Comparison of ENCODE assay signal across 1 cellular context in the genomic region with DNA sequence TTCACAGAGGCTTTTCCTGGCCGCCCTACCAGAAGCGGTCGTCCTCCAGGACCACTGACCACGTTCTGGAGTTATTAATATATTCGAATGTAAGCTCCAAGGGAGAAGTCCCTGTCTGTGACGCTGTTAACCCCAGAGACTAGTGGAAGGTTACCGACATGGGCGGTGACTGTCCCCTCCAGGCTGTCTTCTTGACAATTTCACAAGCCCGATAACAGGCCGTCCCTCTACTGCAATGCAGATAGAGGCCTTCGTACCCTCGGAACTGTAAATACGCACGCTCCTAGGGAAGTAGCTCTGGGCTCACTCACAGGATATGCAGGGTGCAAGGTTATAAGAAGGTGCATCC.
TF ChIP-seq lines count a peak whose summit lies in the region.

No MANE protein-coding gene starts in this region.

TF ChIP-seq in H1, 55 proteins besides CTCF, POLR2A, EP300 and RAD21 (continued from another document):
- TF ChIP-seq MAFK (IDR thresholded peaks at IDR 0.05; ENCODE audit: low read depth, low read length) (no peak), EZH2 (IDR thresholded peaks at IDR 0.05; ENCODE audit: low read depth, low read length, severe bottlenecking) (no peak), ZNF274 (IDR thresholded peaks at IDR 0.05; ENCODE audit: borderline replicate concordance, extremely low read depth, low read length) (no peak), RXRA (IDR thresholded peaks at IDR 0.05; ENCODE audit: insufficient read depth, low read depth, low read length) (no peak), JUND (IDR thresholded peaks at IDR 0.05; ENCODE audit: low read length) (no peak), BCL11A (IDR thresholded peaks at IDR 0.05; ENCODE audit: low read depth in 2 of 2, low read length in 2 of 2) (no peak), TAF1 (IDR thresholded peaks at IDR 0.05; ENCODE audit: low read depth, low read length) (no peak), SP4 (IDR thresholded peaks at IDR 0.05; ENCODE audit: low read length) (no peak), SIRT6 (IDR thresholded peaks at IDR 0.05; ENCODE audit: low read length) (no peak), RBBP5 (IDR thresholded peaks at IDR 0.05; ENCODE audit: borderline replicate concordance, low read depth, low read length) (no peak), CTBP2 (IDR thresholded peaks at IDR 0.05; ENCODE audit: borderline replicate concordance, insufficient read depth, insufficient read length, low read length) (no peak)
- TF ChIP-seq, protein P1, sequence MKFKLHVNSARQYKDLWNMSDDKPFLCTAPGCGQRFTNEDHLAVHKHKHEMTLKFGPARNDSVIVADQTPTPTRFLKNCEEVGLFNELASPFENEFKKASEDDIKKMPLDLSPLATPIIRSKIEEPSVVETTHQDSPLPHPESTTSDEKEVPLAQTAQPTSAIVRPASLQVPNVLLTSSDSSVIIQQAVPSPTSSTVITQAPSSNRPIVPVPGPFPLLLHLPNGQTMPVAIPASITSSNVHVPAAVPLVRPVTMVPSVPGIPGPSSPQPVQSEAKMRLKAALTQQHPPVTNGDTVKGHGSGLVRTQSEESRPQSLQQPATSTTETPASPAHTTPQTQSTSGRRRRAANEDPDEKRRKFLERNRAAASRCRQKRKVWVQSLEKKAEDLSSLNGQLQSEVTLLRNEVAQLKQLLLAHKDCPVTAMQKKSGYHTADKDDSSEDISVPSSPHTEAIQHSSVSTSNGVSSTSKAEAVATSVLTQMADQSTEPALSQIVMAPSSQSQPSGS (IDR thresholded peaks at IDR 0.05; ENCODE audit: low read length) = no peak
